8 cellular contexts compared by ENCODE assay signal in the genomic region with DNA sequence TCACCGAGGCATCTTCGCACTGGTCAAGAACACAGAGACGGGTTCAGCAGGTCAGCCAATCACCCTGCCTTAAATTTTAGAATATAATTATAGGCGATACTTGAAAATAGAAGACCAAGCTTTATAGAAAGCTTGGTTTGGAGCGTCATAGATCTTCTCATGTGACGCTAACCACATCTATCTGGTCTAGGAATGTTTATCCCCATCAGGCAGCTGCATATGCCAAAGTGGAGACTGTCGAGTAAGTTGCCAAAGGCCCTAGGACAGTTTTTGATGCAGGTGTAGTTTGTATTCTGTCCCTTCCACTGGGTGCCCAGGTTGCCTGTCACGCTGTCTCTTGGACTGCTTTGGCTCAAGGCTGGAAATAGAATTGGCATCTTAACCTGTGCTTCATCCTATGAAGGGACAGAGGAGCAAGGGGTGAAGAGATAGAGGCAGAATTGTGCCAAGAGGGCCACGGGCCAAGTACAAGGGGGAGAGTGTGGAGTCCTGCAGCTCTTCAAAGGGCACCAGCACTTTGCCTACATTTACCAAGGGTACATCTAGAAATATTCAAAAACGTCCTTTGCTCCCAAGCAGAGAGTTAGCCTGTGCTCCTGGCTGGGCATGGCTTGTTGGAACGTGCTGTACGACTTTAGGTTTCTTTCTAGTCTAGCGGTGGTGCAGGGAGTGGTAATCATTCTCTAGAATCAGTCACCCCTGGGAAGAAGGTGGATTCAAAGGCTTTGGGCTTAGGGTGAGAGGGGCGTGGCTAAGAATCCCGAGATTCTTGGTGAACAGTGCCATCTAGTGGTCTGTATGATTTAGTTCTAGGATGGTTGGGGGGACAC. TPM values are rescaled to one million over a fixed set of nuclear protein-coding genes. Genes with fewer than 3 reads are reported as not detected.
A peak's percentile ranks its signal among the peaks of the same experiment; 100 is the strongest.
DNase-seq lines count a peak whose midpoint lies in the region; ATAC-seq, FAIRE-seq and TF ChIP-seq lines count a peak whose summit lies in the region.

No MANE protein-coding gene starts in this region.

- peak; percentile 93 for FAIRE-seq in H54 (lab: Jason Lieb, UNC)

- no peaks in the 10 kb centered on the region for H3K36me3 Mint-ChIP-seq in activated naive CD4-positive, alpha-beta T cell treated with anti-CD3 and anti-CD28 coated beads, Interleukin-2, amount 10 ng/mL, durations not matched to agents 7 days and 5 days
- H3K36me3 Mint-ChIP-seq in glutamatergic neuron (ENCODE audit: unreplicated experiment) = no peaks in the 10 kb centered on the region

- no peaks in the 10 kb centered on the region for H3K9me3 ChIP-seq in psoas muscle

- TF ChIP-seq POLR2A in H54 (IDR thresholded peaks at IDR 0.05; ENCODE audit: low read depth, low read length) (no peak), NB4 (IDR thresholded peaks at IDR 0.05; ENCODE audit: extremely low read depth, insufficient read length) (no peak)

- WGBS in psoas muscle, 3 donors = 21 to 24% (median 21%) methylated on average over 15 of the region's 15 CpGs

- peak overlapping the region; percentile 98 for H3K27ac ChIP-seq in psoas muscle

- CTCF ChIA-PET in activated naive CD4-positive, alpha-beta T cell treated with anti-CD3 and anti-CD28 coated beads, Interleukin-2, amount 10 ng/mL, durations not matched to agents 7 days and 5 days (lab: Charles Lee) = interaction anchor here (0.6 to 14.2 kb wide), 18 partner anchors 19 to 504 kb away, joined by 3 to 192 read pairs (median 4); no protein-coding TSS in a partner anchor

- H3K4me3 ChIP-seq in NB4 (ENCODE audit: low read depth, low read length) = no peak overlapping the region
- no peak overlapping the region for H3K4me3 ChIP-seq in psoas muscle

- TF ChIP-seq CTCF in NB4 (IDR thresholded peaks at IDR 0.05; ENCODE audit: low read depth, low read length) = peak; percentile 23
- TF ChIP-seq CTCF in glutamatergic neuron (IDR thresholded peaks at IDR 0.05; ENCODE audit: partially characterized antibody, unreplicated experiment) = peak; percentile 73
- peak; percentile 74 for TF ChIP-seq CTCF in psoas muscle (IDR thresholded peaks at IDR 0.05)

- peak overlapping the region; percentile 3 for H3K4me3 Mint-ChIP-seq in activated naive CD4-positive, alpha-beta T cell treated with anti-CD3 and anti-CD28 coated beads, Interleukin-2, amount 10 ng/mL, durations not matched to agents 7 days and 5 days
- peak overlapping the region; percentile 25 for H3K4me3 Mint-ChIP-seq in glutamatergic neuron (ENCODE audit: unreplicated experiment)

- peaks cover 38% of the 10 kb centered on the region for H3K4me1 ChIP-seq in psoas muscle

- peaks cover 64% of the 10 kb centered on the region for H3K4me1 Mint-ChIP-seq in activated naive CD4-positive, alpha-beta T cell treated with anti-CD3 and anti-CD28 coated beads, Interleukin-2, amount 10 ng/mL, durations not matched to agents 7 days and 5 days
- peaks cover 34% of the 10 kb centered on the region for H3K4me1 Mint-ChIP-seq in glutamatergic neuron (ENCODE audit: low read depth, unreplicated experiment)

- H3K27ac Mint-ChIP-seq in activated naive CD4-positive, alpha-beta T cell treated with anti-CD3 and anti-CD28 coated beads, Interleukin-2, amount 10 ng/mL, durations not matched to agents 7 days and 5 days = peak overlapping the region; percentile 96
- H3K27ac Mint-ChIP-seq in glutamatergic neuron (ENCODE audit: unreplicated experiment) = peak overlapping the region; percentile 62

- peaks cover 8% of the 10 kb centered on the region for H3K27me3 Mint-ChIP-seq in activated naive CD4-positive, alpha-beta T cell treated with anti-CD3 and anti-CD28 coated beads, Interleukin-2, amount 10 ng/mL, durations not matched to agents 7 days and 5 days
- peaks cover 3% of the 10 kb centered on the region for H3K27me3 Mint-ChIP-seq in glutamatergic neuron (ENCODE audit: unreplicated experiment)

- H3K27me3 ChIP-seq in psoas muscle (ENCODE audit: insufficient read depth in 3 of 3, low read length in 2 of 3) = no peaks in the 10 kb centered on the region

- in situ Hi-C loops in SK-MEL-5 (cut with HindIII; ENCODE audit: low pct_unique_long_range_greater_than_20kb, low sequenced_read_pairs) = no loop called here

- H3K9me3 Mint-ChIP-seq in activated naive CD4-positive, alpha-beta T cell treated with anti-CD3 and anti-CD28 coated beads, Interleukin-2, amount 10 ng/mL, durations not matched to agents 7 days and 5 days = no peaks in the 10 kb centered on the region
- H3K9me3 Mint-ChIP-seq in glutamatergic neuron (ENCODE audit: unreplicated experiment) = peaks cover 2% of the 10 kb centered on the region

- peak; percentile 70 to 81 (median 74) for ATAC-seq in psoas muscle
- no peak for ATAC-seq in HG03469 (IDR thresholded peaks at IDR 0.05; ENCODE audit: unreplicated experiment)

- no peaks in the 10 kb centered on the region for H3K36me3 ChIP-seq in psoas muscle (ENCODE audit: insufficient read depth in 1 of 2, low read depth in 1 of 2)

- intact Hi-C loops in psoas muscle (cut with DNase I) = loop anchor here (2.0 to 10.0 kb wide), 9 partner anchors 26 to 740 kb away; a partner anchor contains a TSS

- DNase-seq in ELR (ENCODE audit: low read depth) (peak; percentile 96), H54 (ENCODE audit: insufficient read length, low spot score) (peak; percentile 69), NB4 (ENCODE audit: low read depth) (peak; percentile 86), SK-MEL-5 (ENCODE audit: low read depth, low spot score) (peak; percentile 96), glutamatergic neuron (peak; percentile 61), psoas muscle (peak; percentile 51 to 67)
- DNase-seq in activated naive CD4-positive, alpha-beta T cell treated with anti-CD3 and anti-CD28 coated beads, Interleukin-2, amount 10 ng/mL, durations not matched to agents 7 days and 5 days = peak; percentile 79

RNA-seq across cellular contexts. Expression of a gene that starts 5.3 kb away (rescaled TPM):
- 558 and 643 TPM in 2 replicates for total RNA-seq in SK-MEL-5 (2014; rRNA removed; shearing (Covaris generic))
- polyA plus RNA-seq in SK-MEL-5 (2015; cell fraction: cytosol; rRNA removed) = 337 and 389 TPM in 2 replicates
- polyA plus RNA-seq in SK-MEL-5 (2015; cell fraction: nucleus; rRNA removed) = 252 and 324 TPM in 2 replicates
- total RNA-seq in glutamatergic neuron (ENCODE audit: unreplicated experiment) (252 TPM), psoas muscle (100 to 1,000 TPM in 2 of 4 donors, 10 to 100 TPM in 2; 80.3 to 197 (median 117) TPM)
- polyA plus RNA-seq in psoas muscle = 100 to 1,000 TPM; 128 to 152 (median 136) TPM

RNA-seq across cellular contexts. Expression of a gene that starts 49.6 kb away (rescaled TPM):
- 974 and 1,047 TPM in 2 replicates for total RNA-seq in SK-MEL-5 (2014; rRNA removed; shearing (Covaris generic))
- polyA plus RNA-seq in SK-MEL-5 (2015; cell fraction: cytosol; rRNA removed) = 806 and 839 TPM in 2 replicates
- 667 and 709 TPM in 2 replicates for polyA plus RNA-seq in SK-MEL-5 (2015; cell fraction: nucleus; rRNA removed)
- total RNA-seq in glutamatergic neuron (ENCODE audit: unreplicated experiment) (277 TPM), psoas muscle (1,000 to 10,000 TPM in 1 of 4 donors, 100 to 1,000 TPM in 3; 304 to 2,295 (median 488) TPM)
- 100 to 1,000 TPM; 145 to 386 (median 171) TPM for polyA plus RNA-seq in psoas muscle

Comparison
In these comparisons a context has a peak if more than half of its experiments do, and no peak if none do; other contexts are left out.
1. CTCF ChIP-seq: peak in every context shown above with its lines; median percentile 74 in psoas muscle; 73 in glutamatergic neuron; 23 in NB4.